Comparison of ENCODE assay signal across 10 cellular contexts in the genomic region with DNA sequence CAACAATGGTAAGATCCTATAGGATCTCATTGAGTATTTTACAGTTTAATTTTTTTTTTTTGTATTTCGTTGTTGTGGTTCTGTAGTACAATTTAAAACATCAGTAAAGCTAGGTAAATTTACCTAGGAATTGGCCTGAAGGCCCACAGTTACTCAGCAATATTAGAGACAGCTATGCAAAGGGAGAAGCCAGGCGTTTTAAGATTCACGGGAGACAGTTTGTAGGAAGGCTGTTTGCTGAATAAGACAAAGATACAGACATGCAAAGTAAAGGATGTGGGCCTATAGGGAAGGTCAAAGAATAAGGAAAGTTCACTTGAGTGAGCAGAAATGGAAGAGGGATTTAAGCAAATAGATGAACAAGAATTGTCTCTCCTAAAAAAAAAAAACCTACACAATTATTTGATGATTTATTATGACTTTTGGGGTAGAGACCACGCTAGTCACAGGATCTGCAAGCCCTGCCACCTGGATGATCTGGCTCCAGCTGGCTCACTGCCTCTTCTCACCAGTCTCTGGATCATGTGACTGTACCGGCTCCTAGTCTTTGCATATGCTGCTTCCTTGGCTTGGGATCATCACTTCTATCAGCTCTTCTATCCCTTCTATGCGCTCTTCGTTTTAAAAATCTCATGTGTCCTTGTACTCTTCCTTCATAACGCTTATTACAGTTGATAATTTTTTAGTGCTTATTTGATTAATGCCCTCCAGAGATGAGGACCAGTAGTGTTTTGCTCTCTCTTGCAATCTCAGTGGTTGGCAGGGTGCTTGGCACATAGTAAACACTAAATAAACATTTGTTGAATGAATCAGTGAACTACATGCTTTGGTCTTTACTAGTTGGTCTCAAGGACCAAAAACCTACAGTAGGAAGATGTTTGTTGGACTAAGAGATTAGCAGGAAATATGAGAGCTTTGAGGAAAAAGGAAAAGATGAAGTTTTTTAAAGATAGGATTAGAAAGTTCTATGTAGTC. TPM values are rescaled to one million over a fixed set of nuclear protein-coding genes. Genes with fewer than 3 reads are reported as not detected.
A peak's percentile ranks its signal among the peaks of the same experiment; 100 is the strongest.
DNase-seq lines count a peak whose midpoint lies in the region; ATAC-seq and TF ChIP-seq lines count a peak whose summit lies in the region.
"Had no signal": no experiment of that assay in that cellular context is flagged by ENCODE, and none has a peak within 500 bp of the region (broad histone marks: within the 10 kb centered on the region; RNA-seq: fewer than 3 reads in every experiment).

No MANE protein-coding gene starts in this region.

- TF ChIP-seq RAD21 in SK-N-SH (IDR thresholded peaks at IDR 0.05; ENCODE audit: low read length): no peak

- no peak overlapping the region for H2AFZ ChIP-seq in SK-N-SH (ENCODE audit: low read depth)

- TF ChIP-seq CTCF in SK-N-SH (IDR thresholded peaks at IDR 0.05) (no peak), Panc1 (IDR thresholded peaks at IDR 0.05) (no peak), left ventricle myocardium inferior (IDR thresholded peaks at IDR 0.05; ENCODE audit: borderline replicate concordance) (no peak), gastrocnemius medialis (IDR thresholded peaks at IDR 0.05 in 4 of 5, conservative IDR thresholded peaks at IDR 0.05 in 1 of 5) (no peak)

- H3F3A ChIP-seq in SK-N-SH (replicated peaks; ENCODE audit: insufficient read depth): peaks cover 6% of the 10 kb centered on the region

- H3K79me2 ChIP-seq in SK-N-SH (ENCODE audit: insufficient read depth): peaks cover 100% of the 10 kb centered on the region

- H3K4me2 ChIP-seq in SK-N-SH: no peak overlapping the region

- H3K9me3 ChIP-seq in SK-N-SH (no peaks in the 10 kb centered on the region), Panc1 (ENCODE audit: control insufficient read depth, insufficient read depth, low read depth, low read length) (no peaks in the 10 kb centered on the region), left ventricle myocardium inferior (replicated peaks) (peaks cover 8% of the 10 kb centered on the region), gastrocnemius medialis (no peaks in the 10 kb centered on the region)

- H3K4me1 ChIP-seq in SK-N-SH (ENCODE audit: control insufficient read depth in 1 of 2, insufficient read depth in 2 of 2, low read depth in 1 of 2, low read length in 1 of 2): peaks cover 0 to 5% of the 10 kb centered on the region in 2 experiments; a peak in 3 of 4 replicates
- H3K4me1 ChIP-seq in Panc1 (ENCODE audit: control insufficient read depth, insufficient read depth, low read length): peaks cover 33% of the 10 kb centered on the region
- H3K4me1 ChIP-seq in left ventricle myocardium inferior: peaks cover 100% of the 10 kb centered on the region
- peaks cover 86 to 97% of the 10 kb centered on the region in 2 donors for H3K4me1 ChIP-seq in gastrocnemius medialis

- BruUV-seq in Panc1 (replicated peaks; lab: Mats Ljungman, UMichigan): no TSS peak

- in situ Hi-C loops in Panc1 (cut with HindIII; ENCODE audit: low pct_unique_long_range_greater_than_20kb, low sequenced_read_pairs) (no loop called here), gastrocnemius medialis (cut with MboI; ENCODE audit: low sequenced_read_pairs in 4 of 4) (no loop called here)

- no peak for TF ChIP-seq EP300 in SK-N-SH (IDR thresholded peaks at IDR 0.05; ENCODE audit: borderline replicate concordance in 1 of 2, low read depth in 1 of 2, low read length in 1 of 2)

- POLR2A ChIA-PET in SK-N-SH (lab: Yijun Ruan, JAX) (interaction anchor here (1.3 kb wide), 1 partner anchor 11 kb away, joined by 4 read pairs; no protein-coding TSS in a partner anchor), Panc1 (lab: Charles Lee) (interaction anchor here (0.7 kb wide), 1 partner anchor 125 kb away, joined by 3 read pairs; no protein-coding TSS in a partner anchor)

- no peak for DNase-seq in SK-N-SH
- DNase-seq in Panc1 (ENCODE audit: low read depth, low spot score): no peak
- no peak for DNase-seq in left ventricle myocardium inferior
- peak in 1 of 2 donors; percentile 63 for DNase-seq in gastrocnemius medialis
- DNase-seq in NCI-H1930 (lab: John Stamatoyannopoulos, UW): no peak
- no peak for DNase-seq in CD1c-positive myeloid dendritic cell (ENCODE audit: extremely low spot score)
- DNase-seq: activated CD4-positive, alpha-beta T cell treated with anti-CD3 and anti-CD28 coated beads for 4 hours; NCI-H1436 treated with DMSO at 0.1 percent for 48 hours had no signal

- H3K27ac ChIP-seq in SK-N-SH (ENCODE audit: low read depth in 2 of 2, low read length in 1 of 2) (peak overlapping the region; percentile 8 to 10; a peak in 1 of 4 replicates), Panc1 (ENCODE audit: low read length) (peak overlapping the region; percentile 25; the same call in 1 of the 2 replicates), left ventricle myocardium inferior (replicated peaks) (peak overlapping the region; percentile 54), gastrocnemius medialis (peak overlapping the region; percentile 54 to 76 (median 66))

- no peak for ATAC-seq in SK-N-SH treated with all-trans-retinoic acid at 6 μM for 48 hours
- ATAC-seq in Panc1: peak; percentile 82
- peak; percentile 41 to 69 for ATAC-seq in gastrocnemius medialis
- no peak for ATAC-seq in HG02571 (IDR thresholded peaks at IDR 0.05; ENCODE audit: unreplicated experiment)

- 78% methylated on average over 8 of the region's 8 CpGs for WGBS in SK-N-SH (ENCODE audit: low lambda C conversion rate)

- TF ChIP-seq POLR2A in gastrocnemius medialis (IDR thresholded peaks at IDR 0.05): no peak

- H3K27me3 ChIP-seq in SK-N-SH (ENCODE audit: insufficient read depth): no peaks in the 10 kb centered on the region
- no peaks in the 10 kb centered on the region for H3K27me3 ChIP-seq in Panc1 (ENCODE audit: control insufficient read depth, insufficient read depth, low read length)
- no peaks in the 10 kb centered on the region for H3K27me3 ChIP-seq in left ventricle myocardium inferior (ENCODE audit: low read depth)
- no peaks in the 10 kb centered on the region for H3K27me3 ChIP-seq in gastrocnemius medialis

- H3K4me3 ChIP-seq in SK-N-SH (ENCODE audit: low read depth in 2 of 2, low read length in 1 of 2) (no peak overlapping the region), Panc1 (ENCODE audit: low read depth in 2 of 2, low read length in 2 of 2) (no peak overlapping the region), left ventricle myocardium inferior (no peak overlapping the region), gastrocnemius medialis (no peak overlapping the region)

- H3K9me2 ChIP-seq in SK-N-SH: no peaks in the 10 kb centered on the region

- no peak overlapping the region for H3K9ac ChIP-seq in SK-N-SH

- CTCF ChIA-PET in SK-N-SH (lab: Yijun Ruan, JAX): interaction anchor here (1.0 to 1.3 kb wide), 2 partner anchors 11 to 54 kb away, joined by 3 to 4 read pairs; no protein-coding TSS in a partner anchor
- CTCF ChIA-PET in Panc1 (lab: Charles Lee): interaction anchor here (0.6 to 0.7 kb wide), 2 partner anchors 18 to 72 kb away, joined by 3 to 8 read pairs; no protein-coding TSS in a partner anchor

- peaks cover 100% of the 10 kb centered on the region for H4K20me1 ChIP-seq in SK-N-SH (ENCODE audit: insufficient read depth)

- H3K36me3 ChIP-seq in SK-N-SH (replicated peaks in 1 of 2; ENCODE audit: control insufficient read depth in 1 of 2, insufficient read depth in 2 of 2, low read length in 1 of 2) (peaks cover 0 to 7% of the 10 kb centered on the region in 2 experiments), Panc1 (ENCODE audit: control insufficient read depth, insufficient read depth, low read length) (no peaks in the 10 kb centered on the region), left ventricle myocardium inferior (no peaks in the 10 kb centered on the region), gastrocnemius medialis (no peaks in the 10 kb centered on the region)

- intact Hi-C loops in Panc1 (cut with micrococcal nuclease; ENCODE audit: unreplicated experiment) (no loop called here), left ventricle myocardium inferior (cut with micrococcal nuclease) (no loop called here), gastrocnemius medialis (cut with DNase I; ENCODE audit: low total_unique reads) (loop anchor here (2.0 kb wide), 1 partner anchor 50 kb away; no protein-coding TSS in a partner anchor)

TF ChIP-seq in SK-N-SH, 30 proteins besides CTCF, POLR2A, EP300 and RAD21 (continues in another document):
- no peak for TF ChIP-seq MXI1 (IDR thresholded peaks at IDR 0.05; ENCODE audit: low read depth, low read length)
- no peak for TF ChIP-seq FOSL2 (IDR thresholded peaks at IDR 0.05; ENCODE audit: borderline replicate concordance, low read depth)
- TF ChIP-seq FOXJ3 (CRISPR knock-in tag; IDR thresholded peaks at IDR 0.05): no peak
- no peak for TF ChIP-seq SIN3A (IDR thresholded peaks at IDR 0.05; ENCODE audit: borderline replicate concordance, low read depth, low read length)

TF ChIP-seq in SK-N-SH treated with all-trans-retinoic acid at 6 μM for 48 hours, 23 proteins besides CTCF, POLR2A, EP300 and RAD21:
- TF ChIP-seq SNAI2 (CRISPR knock-in tag; IDR thresholded peaks at IDR 0.05) (no peak), GLIS3 (CRISPR knock-in tag; IDR thresholded peaks at IDR 0.05) (no peak), ZFP30 (CRISPR knock-in tag; IDR thresholded peaks at IDR 0.05) (no peak), PPARA (CRISPR knock-in tag; IDR thresholded peaks at IDR 0.05; ENCODE audit: borderline replicate concordance) (no peak), BACH2 (CRISPR knock-in tag; IDR thresholded peaks at IDR 0.05; ENCODE audit: borderline replicate concordance) (no peak), RARB (CRISPR knock-in tag; IDR thresholded peaks at IDR 0.05) (no peak), ZNF8 (CRISPR knock-in tag; IDR thresholded peaks at IDR 0.05) (no peak), ZFP3 (CRISPR knock-in tag; IDR thresholded peaks at IDR 0.05) (no peak)

RNA-seq across cellular contexts. Expression of a gene that starts 14.1 kb away (rescaled TPM):
- polyA plus RNA-seq in SK-N-SH (2012; rRNA removed): 19.3 and 21.5 TPM in 2 replicates
- polyA plus RNA-seq in SK-N-SH (2012; cell fraction: cytosol; rRNA removed): 14.1 and 14.7 TPM in 2 replicates
- polyA plus RNA-seq in SK-N-SH (2012; cell fraction: nucleus; rRNA removed): 29.4 and 65.6 TPM in 2 replicates
- total RNA-seq in Panc1 (2021; ENCODE audit: unreplicated experiment) (36.1 TPM), left ventricle myocardium inferior (64.6 TPM), gastrocnemius medialis (100 to 1,000 TPM in 2 of 4 donors, 10 to 100 TPM in 2; 81.0 to 115 (median 95.3) TPM)
- 11.2 TPM for polyA plus RNA-seq in Panc1 (2012; ENCODE audit: insufficient read length)

Comparison
In these comparisons a context has a peak if more than half of its experiments do, and no peak if none do; other contexts are left out.
1. H3K27ac ChIP-seq: peak in every context shown above with its lines; median percentile 66 in gastrocnemius medialis; 54 in left ventricle myocardium inferior; 25 in Panc1; 9 in SK-N-SH.
2. ATAC-seq: peak in Panc1 (single experiment) and gastrocnemius medialis (2 of 2); none in SK-N-SH treated with all-trans-retinoic acid at 6 μM for 48 hours (single experiment) and HG02571 (single experiment).